6 cellular contexts compared by ENCODE assay signal in the genomic region with DNA sequence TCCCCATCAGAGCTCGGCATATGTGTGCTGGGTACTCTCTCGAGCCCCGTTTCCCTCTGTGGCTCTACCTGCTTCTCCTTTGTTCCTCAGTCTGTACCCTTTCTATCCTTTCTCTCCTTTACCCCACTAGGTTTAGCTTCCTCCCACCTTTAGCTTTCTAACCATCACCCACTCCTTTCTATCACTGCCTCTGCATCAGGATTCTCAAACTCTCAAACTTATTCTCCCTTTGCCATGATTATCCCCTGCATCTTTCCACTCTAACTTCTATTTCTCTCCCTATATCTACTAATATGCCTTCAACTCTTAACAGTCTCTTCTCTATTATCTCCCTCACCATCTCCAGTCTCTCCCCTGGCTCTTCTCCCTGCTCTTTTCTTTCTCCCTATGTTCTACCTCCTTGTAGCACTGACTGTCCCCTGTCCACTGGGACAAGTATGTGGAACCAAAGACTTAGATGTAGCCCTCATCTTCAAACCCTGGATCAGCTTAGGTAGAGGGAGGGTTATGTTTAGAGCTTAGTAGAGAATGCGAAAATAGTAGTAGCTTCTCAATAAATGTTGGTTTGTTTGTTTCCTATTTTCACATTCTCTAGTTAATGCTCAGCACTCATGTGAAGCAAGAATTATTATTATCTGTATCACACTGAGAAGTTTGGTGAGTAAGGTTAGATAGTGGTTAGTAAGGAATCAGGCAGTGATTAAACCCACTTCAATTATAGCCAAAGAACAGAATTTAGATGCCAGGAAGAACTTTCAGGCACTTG. TPM values are rescaled to one million over a fixed set of nuclear protein-coding genes. Genes with fewer than 3 reads are reported as not detected.
DNase-seq lines count a peak whose midpoint lies in the region; ATAC-seq and TF ChIP-seq lines count a peak whose summit lies in the region.

No MANE protein-coding gene starts in this region.

- H3K4me3 ChIP-seq in H7 (ENCODE audit: insufficient read depth, low read depth, low read length) (peak overlapping the region; percentile 28), neural cell (ENCODE audit: low read length) (peak overlapping the region; percentile 97), adrenal gland (no peak overlapping the region)

- WGBS in adrenal gland, 4 donors: 37 to 54% (median 40%) methylated on average over 4 of the region's 4 CpGs

- no peak overlapping the region for H2AFZ ChIP-seq in neural cell (ENCODE audit: low read depth, low read length)

- H3K79me2 ChIP-seq in neural cell (replicated peaks; ENCODE audit: insufficient read depth, low read length): peaks cover 50% of the 10 kb centered on the region

- no peaks in the 10 kb centered on the region for H3K9me2 ChIP-seq in neural cell (ENCODE audit: insufficient read depth, low read length)

- no peak for TF ChIP-seq POLR2A in adrenal gland (IDR thresholded peaks at IDR 0.05)

- peak overlapping the region; percentile 46 for H3K4me2 ChIP-seq in neural cell (ENCODE audit: low read length)

- DNase-seq in H7: peak; percentile 22
- DNase-seq in adrenal gland: no peak
- no peak for DNase-seq in CD14-positive monocyte (ENCODE audit: low spot score)
- no peak for DNase-seq in NCI-H524 (lab: John Stamatoyannopoulos, UW)

- H3K9me3 ChIP-seq in neural cell (ENCODE audit: low read length): no peaks in the 10 kb centered on the region
- H3K9me3 ChIP-seq in adrenal gland (replicated peaks in 1 of 3): no peaks in the 10 kb centered on the region

- peak overlapping the region; percentile 72 for H3K27ac ChIP-seq in neural cell (ENCODE audit: low read length)
- H3K27ac ChIP-seq in adrenal gland: peak overlapping the region in 2 of 5 donors; percentile 47 to 59

- H3K4me1 Mint-ChIP-seq in activated T-helper 17 cell treated with anti-CD3 and anti-CD28 coated beads, Interleukin-2, amount 50 U/mL, for 72 hours: peaks cover 41% of the 10 kb centered on the region
- peaks cover 28% of the 10 kb centered on the region for H3K4me1 Mint-ChIP-seq in CD14-positive monocyte

- no peaks in the 10 kb centered on the region for H3K9me3 Mint-ChIP-seq in activated T-helper 17 cell treated with anti-CD3 and anti-CD28 coated beads, Interleukin-2, amount 50 U/mL, for 72 hours
- peaks cover 0 to 9% (median 0%) of the 10 kb centered on the region in 7 donors for H3K9me3 Mint-ChIP-seq in CD14-positive monocyte

- peaks cover 14% of the 10 kb centered on the region for H3F3A ChIP-seq in neural cell (ENCODE audit: insufficient read depth, low read length, poor library complexity, severe bottlenecking)

- H3K36me3 ChIP-seq in H7 (replicated peaks; ENCODE audit: control insufficient read depth, insufficient read depth, low read length) (peaks cover 14% of the 10 kb centered on the region), neural cell (ENCODE audit: insufficient read depth, low read length) (peaks cover 4% of the 10 kb centered on the region), adrenal gland (replicated peaks in 1 of 2) (peaks cover 0 to 2% of the 10 kb centered on the region in 2 donors)

- peak overlapping the region; percentile 77 for H3K9ac ChIP-seq in neural cell (ENCODE audit: low read length)

- H3K27ac Mint-ChIP-seq in activated T-helper 17 cell treated with anti-CD3 and anti-CD28 coated beads, Interleukin-2, amount 50 U/mL, for 72 hours: peak overlapping the region; percentile 40
- H3K27ac Mint-ChIP-seq in CD14-positive monocyte: no peak overlapping the region

- no peaks in the 10 kb centered on the region for H3K27me3 Mint-ChIP-seq in activated T-helper 17 cell treated with anti-CD3 and anti-CD28 coated beads, Interleukin-2, amount 50 U/mL, for 72 hours
- peaks cover 30 to 47% (median 42%) of the 10 kb centered on the region in 3 donors for H3K27me3 Mint-ChIP-seq in CD14-positive monocyte (ENCODE audit: low read depth in 3 of 3)

- TF ChIP-seq EP300 in neural cell (conservative IDR thresholded peaks at IDR 0.05; ENCODE audit: poor library complexity, severe bottlenecking): no peak

- H3K36me3 Mint-ChIP-seq in activated T-helper 17 cell treated with anti-CD3 and anti-CD28 coated beads, Interleukin-2, amount 50 U/mL, for 72 hours (ENCODE audit: low read depth): peaks cover 31% of the 10 kb centered on the region
- peaks cover 2 to 16% of the 10 kb centered on the region in 2 donors for H3K36me3 Mint-ChIP-seq in CD14-positive monocyte

- TF ChIP-seq CTCF in neural cell (IDR thresholded peaks at IDR 0.05; ENCODE audit: poor library complexity, severe bottlenecking) (no peak), adrenal gland (IDR thresholded peaks at IDR 0.05) (no peak), CD14-positive monocyte (IDR thresholded peaks at IDR 0.05) (no peak)

- intact Hi-C loops in adrenal gland (cut with DNase I): loop anchor here in 1 of 2 donors (10.0 kb wide), 1 partner anchor 58 kb away; no protein-coding TSS in a partner anchor
- intact Hi-C loops in CD14-positive monocyte (cut with micrococcal nuclease): loop anchor here in 1 of 2 donors (10.0 kb wide), 1 partner anchor 278 kb away; a partner anchor contains a TSS

- ATAC-seq in activated T-helper 17 cell treated with anti-CD3 and anti-CD28 coated beads, Interleukin-2, amount 50 U/mL, for 72 hours (replicated peaks): no peak

- H3K4me1 ChIP-seq in adrenal gland (replicated peaks in 1 of 2): peaks cover 8 to 15% of the 10 kb centered on the region in 2 donors

- peak overlapping the region; percentile 5 for H3K4me3 Mint-ChIP-seq in activated T-helper 17 cell treated with anti-CD3 and anti-CD28 coated beads, Interleukin-2, amount 50 U/mL, for 72 hours
- H3K4me3 Mint-ChIP-seq in CD14-positive monocyte: peak overlapping the region in 1 of 2 donors; percentile 72

- peaks cover 2% of the 10 kb centered on the region for H4K20me1 ChIP-seq in neural cell (ENCODE audit: insufficient read depth)

- TF ChIP-seq RAD21 in neural cell (conservative IDR thresholded peaks at IDR 0.05): no peak

- no peaks in the 10 kb centered on the region for H3K27me3 ChIP-seq in H7 (ENCODE audit: control insufficient read depth, insufficient read depth, low read length)
- no peaks in the 10 kb centered on the region for H3K27me3 ChIP-seq in neural cell (ENCODE audit: insufficient read depth, low read depth, low read length)
- H3K27me3 ChIP-seq in adrenal gland: no peaks in the 10 kb centered on the region

TF ChIP-seq in neural cell, 6 proteins besides CTCF, POLR2A, EP300 and RAD21 (continues in another document):
- TF ChIP-seq SMC3 (conservative IDR thresholded peaks at IDR 0.05; ENCODE audit: poor library complexity) (no peak), MXI1 (conservative IDR thresholded peaks at IDR 0.05; ENCODE audit: poor library complexity, severe bottlenecking) (no peak)

RNA-seq across cellular contexts. Expression of a gene that starts 3.4 kb away (rescaled TPM):
- total RNA-seq in H7 (2014; rRNA removed; shearing (Covaris generic)): 11.1 and 13.7 TPM in 2 replicates
- total RNA-seq in activated T-helper 17 cell treated with anti-CD3 and anti-CD28 coated beads, Interleukin-2, amount 50 U/mL, for 72 hours: 10 to 100 TPM in 1 of 2 donors, 1 to 10 TPM in 1; 7.4 to 14.1 TPM
- 14.7 and 16.0 TPM in 2 replicates for polyA plus RNA-seq in neural cell
- polyA minus RNA-seq in neural cell: 27.0 and 31.7 TPM in 2 replicates
- total RNA-seq in adrenal gland: 1 to 10 TPM; 3.3 to 8.3 (median 7.1) TPM
- 1 to 10 TPM; 2.4 to 4.1 (median 3.8) TPM for polyA plus RNA-seq in adrenal gland
- under 1 TPM; 0.08 to 0.09 TPM for polyA plus RNA-seq in CD14-positive monocyte

RNA-seq across cellular contexts. Expression of a gene that starts 17.5 kb away (rescaled TPM):
- 314 and 321 TPM in 2 replicates for total RNA-seq in H7 (2014; rRNA removed; shearing (Covaris generic))
- 100 to 1,000 TPM; 211 to 237 TPM for total RNA-seq in activated T-helper 17 cell treated with anti-CD3 and anti-CD28 coated beads, Interleukin-2, amount 50 U/mL, for 72 hours
- 217 and 246 TPM in 2 replicates for polyA plus RNA-seq in neural cell
- 108 and 122 TPM in 2 replicates for polyA minus RNA-seq in neural cell
- 1,000 to 10,000 TPM in 6 of 8 donors, 100 to 1,000 TPM in 2; 796 to 1,954 (median 1,274) TPM for total RNA-seq in adrenal gland
- 1,000 to 10,000 TPM; 1,798 to 2,350 (median 1,843) TPM for polyA plus RNA-seq in adrenal gland
- polyA plus RNA-seq in CD14-positive monocyte: 1,000 to 10,000 TPM in 1 of 2 donors, 100 to 1,000 TPM in 1; 988 to 1,099 TPM

RNA-seq across cellular contexts. Expression of a gene that starts 26.1 kb away (rescaled TPM):
- total RNA-seq in H7 (2014; rRNA removed; shearing (Covaris generic)): 2.1 and 4.2 TPM in 2 replicates
- 10 to 100 TPM; 13.0 to 13.5 TPM for total RNA-seq in activated T-helper 17 cell treated with anti-CD3 and anti-CD28 coated beads, Interleukin-2, amount 50 U/mL, for 72 hours
- polyA plus RNA-seq in neural cell: 3.4 and 6.6 TPM in 2 replicates
- polyA minus RNA-seq in neural cell: 2.0 and 2.7 TPM in 2 replicates
- total RNA-seq in adrenal gland: 10 to 100 TPM in 1 of 8 donors, 1 to 10 TPM in 7; 1.9 to 25.7 (median 4.0) TPM
- polyA plus RNA-seq in adrenal gland: 10 to 100 TPM in 2 of 3 donors, 1 to 10 TPM in 1; 2.7 to 41.4 (median 32.7) TPM
- 1 to 10 TPM; 1.2 TPM for polyA plus RNA-seq in CD14-positive monocyte

RNA-seq across cellular contexts. Expression of a gene that starts 30.5 kb away (rescaled TPM):
- 59.6 and 76.9 TPM in 2 replicates for total RNA-seq in H7 (2014; rRNA removed; shearing (Covaris generic))
- 100 to 1,000 TPM; 104 to 118 TPM for total RNA-seq in activated T-helper 17 cell treated with anti-CD3 and anti-CD28 coated beads, Interleukin-2, amount 50 U/mL, for 72 hours
- 217 and 261 TPM in 2 replicates for polyA plus RNA-seq in neural cell
- 24.8 and 35.9 TPM in 2 replicates for polyA minus RNA-seq in neural cell
- total RNA-seq in adrenal gland: 100 to 1,000 TPM; 180 to 304 (median 220) TPM
- 1,000 to 10,000 TPM in 1 of 3 donors, 100 to 1,000 TPM in 2; 188 to 1,005 (median 657) TPM for polyA plus RNA-seq in adrenal gland
- polyA plus RNA-seq in CD14-positive monocyte: 100 to 1,000 TPM; 222 to 223 TPM

RNA-seq across cellular contexts. Expression of a gene that starts 38.6 kb away (rescaled TPM):
- total RNA-seq in H7 (2014; rRNA removed; shearing (Covaris generic)): 38.0 and 46.1 TPM in 2 replicates
- total RNA-seq in activated T-helper 17 cell treated with anti-CD3 and anti-CD28 coated beads, Interleukin-2, amount 50 U/mL, for 72 hours: 1 to 10 TPM; 3.2 to 8.7 TPM
- 13.5 and 17.1 TPM in 2 replicates for polyA plus RNA-seq in neural cell
- 6.5 and 6.6 TPM in 2 replicates for polyA minus RNA-seq in neural cell
- 10 to 100 TPM in 5 of 8 donors, 1 to 10 TPM in 3; 5.7 to 19.7 (median 13.3) TPM for total RNA-seq in adrenal gland
- polyA plus RNA-seq in adrenal gland: 10 to 100 TPM in 2 of 3 donors, 1 to 10 TPM in 1; 9.3 to 77.1 (median 53.6) TPM
- under 1 TPM; 0.23 to 0.55 TPM for polyA plus RNA-seq in CD14-positive monocyte

Comparison
In these comparisons a context has a peak if more than half of its experiments do, and no peak if none do; other contexts are left out.
1. H3K4me3 ChIP-seq: peak in H7 (single experiment) and neural cell (single experiment); none in adrenal gland (0 of 4).